In the genomic region with DNA sequence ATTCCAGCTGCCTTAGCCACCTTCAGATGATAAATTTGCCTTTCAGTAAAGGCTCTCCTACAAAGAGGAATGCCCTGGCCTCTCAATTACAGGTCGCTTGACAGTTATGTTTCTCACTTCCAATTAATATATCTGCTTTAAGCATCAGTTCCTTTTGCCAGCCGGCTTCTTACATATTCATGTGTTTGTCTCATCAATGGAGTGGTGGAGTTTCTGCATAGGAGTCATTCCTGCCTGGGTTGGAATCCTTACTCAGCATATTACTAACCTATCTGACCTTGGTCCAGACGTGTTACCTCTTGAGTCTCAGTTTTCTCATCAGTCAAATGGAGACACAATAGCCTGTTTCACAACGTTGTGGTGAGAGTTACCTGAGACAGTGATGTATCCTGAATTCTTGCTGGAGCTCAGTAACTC, we compare ENCODE assay signal across 11 cellular contexts. TPM values are rescaled to one million over a fixed set of nuclear protein-coding genes. Genes with fewer than 3 reads are reported as not detected.
DNase-seq lines count a peak whose midpoint lies in the region; ATAC-seq and TF ChIP-seq lines count a peak whose summit lies in the region.
"Had no signal": no experiment of that assay in that cellular context is flagged by ENCODE, and none has a peak within 500 bp of the region (broad histone marks: within the 10 kb centered on the region; RNA-seq: fewer than 3 reads in every experiment).

No MANE protein-coding gene starts in this region.

- H3K4me1 ChIP-seq in fibroblast of lung (ENCODE audit: control insufficient read depth, extremely low read depth, insufficient read depth, low read length): peaks cover 12% of the 10 kb centered on the region
- H3K4me1 ChIP-seq in upper lobe of right lung: peaks cover 36% of the 10 kb centered on the region
- H3K4me1 ChIP-seq in SJCRH30: peaks cover 12% of the 10 kb centered on the region

- H3K36me3 ChIP-seq in SU-DHL-6 (ENCODE audit: low read length) (no peaks in the 10 kb centered on the region), fibroblast of lung (ENCODE audit: control insufficient read depth, insufficient read depth, low read length) (no peaks in the 10 kb centered on the region), upper lobe of right lung (no peaks in the 10 kb centered on the region), SJCRH30 (no peaks in the 10 kb centered on the region)

- H3K79me2 ChIP-seq in SU-DHL-6 (ENCODE audit: insufficient read depth, low read length) (peaks cover 9% of the 10 kb centered on the region; the same call in 1 of the 2 replicates), fibroblast of lung (ENCODE audit: control insufficient read depth, insufficient read depth, low read length) (no peaks in the 10 kb centered on the region)

- H3K4me3 ChIP-seq in SU-DHL-6 (ENCODE audit: insufficient read depth, low read length, poor library complexity, severe bottlenecking) (no peak overlapping the region), fibroblast of lung (replicated peaks in 1 of 4; ENCODE audit: control extremely low read depth in 1 of 4, insufficient read depth in 1 of 4, low read depth in 3 of 4, low read length in 4 of 4) (no peak overlapping the region), upper lobe of right lung (no peak overlapping the region), SJCRH30 (no peak overlapping the region)

- no peak for DNase-seq in stimulated activated naive CD8-positive, alpha-beta T cell treated with anti-CD3 and anti-CD28 coated beads, Interleukin-15, Interleukin-2, amounts not matched to agents 100 U/mL and 50 U/mL, for 24 hours
- DNase-seq in fibroblast of lung (ENCODE audit: low read depth in 2 of 2) (peak in 1 of 2 donors; percentile 33), upper lobe of right lung (no peak), NCI-H1930 (lab: John Stamatoyannopoulos, UW) (no peak), SJCRH30 (no peak), NCI-H2227 (lab: John Stamatoyannopoulos, UW; ENCODE audit: unreplicated experiment) (no peak)
- DNase-seq: CD4-positive, alpha-beta memory T cell; NCI-H1105 treated with DMSO at 0.1 percent for 48 hours; NK-92 treated with Interleukin-12 subunit alpha and Interleukin-12 subunit beta, amount 100 ng/mL, for 24 hours had no signal

- H3K4me2 ChIP-seq in SU-DHL-6 (ENCODE audit: low read depth, low read length, poor library complexity, severe bottlenecking): peak overlapping the region; percentile 93
- peak overlapping the region; percentile 30 for H3K4me2 ChIP-seq in fibroblast of lung (ENCODE audit: extremely low read depth, insufficient read depth, low read length)

- H3K27ac ChIP-seq in SU-DHL-6 (ENCODE audit: low read depth, low read length) (no peak overlapping the region), fibroblast of lung (ENCODE audit: insufficient read depth, low read length) (no peak overlapping the region), upper lobe of right lung (peak overlapping the region; percentile 81), SJCRH30 (no peak overlapping the region)

- H3K36me3 Mint-ChIP-seq in stimulated activated naive CD8-positive, alpha-beta T cell treated with anti-CD3 and anti-CD28 coated beads, Interleukin-15, Interleukin-2, amounts not matched to agents 100 ng/mL and 50 ng/mL, for 24 hours (ENCODE audit: low read depth): no peaks in the 10 kb centered on the region

- H2AFZ ChIP-seq in SU-DHL-6 (ENCODE audit: low read depth, low read length, severe bottlenecking) (no peak overlapping the region), fibroblast of lung (ENCODE audit: low read length) (no peak overlapping the region)

- no peak overlapping the region for H3K4me3 Mint-ChIP-seq in stimulated activated naive CD8-positive, alpha-beta T cell treated with anti-CD3 and anti-CD28 coated beads, Interleukin-15, Interleukin-2, amounts not matched to agents 100 ng/mL and 50 ng/mL, for 24 hours

- H3K4me1 Mint-ChIP-seq in stimulated activated naive CD8-positive, alpha-beta T cell treated with anti-CD3 and anti-CD28 coated beads, Interleukin-15, Interleukin-2, amounts not matched to agents 100 ng/mL and 50 ng/mL, for 24 hours (ENCODE audit: low read depth): peaks cover 38% of the 10 kb centered on the region

- intact Hi-C loops in upper lobe of right lung (cut with DNase I): no loop called here

- no peaks in the 10 kb centered on the region for H3K9me2 ChIP-seq in SU-DHL-6 (replicated peaks; ENCODE audit: insufficient read depth, low read length)

- H3K9me3 Mint-ChIP-seq in stimulated activated naive CD8-positive, alpha-beta T cell treated with anti-CD3 and anti-CD28 coated beads, Interleukin-15, Interleukin-2, amounts not matched to agents 100 ng/mL and 50 ng/mL, for 24 hours: no peaks in the 10 kb centered on the region
- H3K9me3 Mint-ChIP-seq: CD4-positive, alpha-beta memory T cell had no signal

- TF ChIP-seq CTCF in SU-DHL-6 (IDR thresholded peaks at IDR 0.05; ENCODE audit: insufficient read depth, low read length, poor library complexity, severe bottlenecking): no peak
- no peak for TF ChIP-seq CTCF in fibroblast of lung (conservative IDR thresholded peaks at IDR 0.05 in 1 of 2, IDR thresholded peaks at IDR 0.05 in 1 of 2; ENCODE audit: low read depth in 1 of 2, low read length in 2 of 2)
- TF ChIP-seq CTCF in upper lobe of right lung (IDR thresholded peaks at IDR 0.05): no peak

- H3F3A ChIP-seq in SU-DHL-6 (ENCODE audit: insufficient read depth): peaks cover 27% of the 10 kb centered on the region

- H3K9ac ChIP-seq in SU-DHL-6 (ENCODE audit: low read length) (peak overlapping the region; percentile 75; the same call in 1 of the 2 replicates), fibroblast of lung (ENCODE audit: insufficient read depth, low read length) (no peak overlapping the region)

- H3K27ac Mint-ChIP-seq in stimulated activated naive CD8-positive, alpha-beta T cell treated with anti-CD3 and anti-CD28 coated beads, Interleukin-15, Interleukin-2, amounts not matched to agents 100 ng/mL and 50 ng/mL, for 24 hours: peak overlapping the region; percentile 95

- H3K9me3 ChIP-seq in SU-DHL-6 (ENCODE audit: insufficient read depth, low read length): no peaks in the 10 kb centered on the region
- H3K9me3 ChIP-seq in fibroblast of lung (ENCODE audit: control insufficient read depth, insufficient read depth, low read depth, low read length): no peaks in the 10 kb centered on the region
- H3K9me3 ChIP-seq in upper lobe of right lung: no peaks in the 10 kb centered on the region
- no peaks in the 10 kb centered on the region for H3K9me3 ChIP-seq in SJCRH30 (replicated peaks)

- H4K20me1 ChIP-seq in SU-DHL-6 (ENCODE audit: low read depth, low read length) (no peaks in the 10 kb centered on the region), fibroblast of lung (ENCODE audit: control insufficient read depth, extremely low read depth, insufficient read depth, low read length) (no peaks in the 10 kb centered on the region)

- ATAC-seq in stimulated activated naive CD8-positive, alpha-beta T cell treated with anti-CD3 and anti-CD28 coated beads, Interleukin-15, Interleukin-2, amounts not matched to agents 100 U/mL and 50 U/mL, for 24 hours: no peak
- ATAC-seq in upper lobe of right lung: no peak

- H3K27me3 Mint-ChIP-seq in stimulated activated naive CD8-positive, alpha-beta T cell treated with anti-CD3 and anti-CD28 coated beads, Interleukin-15, Interleukin-2, amounts not matched to agents 100 ng/mL and 50 ng/mL, for 24 hours: no peaks in the 10 kb centered on the region
- H3K27me3 Mint-ChIP-seq: CD4-positive, alpha-beta memory T cell had no signal

- H3K27me3 ChIP-seq in SU-DHL-6 (ENCODE audit: low read length): no peaks in the 10 kb centered on the region
- H3K27me3 ChIP-seq in fibroblast of lung (ENCODE audit: control insufficient read depth, insufficient read depth, low read length): no peaks in the 10 kb centered on the region
- no peaks in the 10 kb centered on the region for H3K27me3 ChIP-seq in upper lobe of right lung
- H3K27me3 ChIP-seq in SJCRH30: no peaks in the 10 kb centered on the region

RNA-seq across cellular contexts. Expression of gene SESN2, which starts 9.4 kb away (rescaled TPM):
- total RNA-seq in fibroblast of lung: 40.1 and 55.2 TPM in 2 replicates
- 8.4 and 12.4 TPM in 2 replicates for polyA plus RNA-seq in fibroblast of lung
- polyA plus RNA-seq in fibroblast of lung (2012): 9.7 and 15.0 TPM in 2 replicates
- polyA minus RNA-seq in fibroblast of lung (ENCODE audit: low replicate concordance): 26.2 and 35.5 TPM in 2 replicates
- 15.6 TPM for total RNA-seq in upper lobe of right lung
- 5.8 and 8.2 TPM in 2 replicates for total RNA-seq in SJCRH30 (2014; rRNA removed; shearing (Covaris generic))

RNA-seq across cellular contexts. Expression of gene ATP5IF1, which starts 14.0 kb away (rescaled TPM):
- total RNA-seq in fibroblast of lung (100 and 146 TPM in 2 replicates), upper lobe of right lung (87.2 TPM)
- polyA plus RNA-seq in fibroblast of lung: 269 and 279 TPM in 2 replicates
- polyA plus RNA-seq in fibroblast of lung (2012): 333 and 339 TPM in 2 replicates
- 18.3 and 26.1 TPM in 2 replicates for polyA minus RNA-seq in fibroblast of lung (ENCODE audit: low replicate concordance)
- total RNA-seq in SJCRH30 (2014; rRNA removed; shearing (Covaris generic)): 174 and 179 TPM in 2 replicates

RNA-seq across cellular contexts. Expression of gene DNAJC8, which starts 17.1 kb away (rescaled TPM):
- 56.1 and 57.0 TPM in 2 replicates for total RNA-seq in fibroblast of lung
- 120 and 157 TPM in 2 replicates for polyA plus RNA-seq in fibroblast of lung
- 95.6 and 130 TPM in 2 replicates for polyA plus RNA-seq in fibroblast of lung (2012)
- 37.7 and 63.8 TPM in 2 replicates for polyA minus RNA-seq in fibroblast of lung (ENCODE audit: low replicate concordance)
- 65.4 TPM for total RNA-seq in upper lobe of right lung
- total RNA-seq in SJCRH30 (2014; rRNA removed; shearing (Covaris generic)): 115 and 127 TPM in 2 replicates
